In the genomic region with DNA sequence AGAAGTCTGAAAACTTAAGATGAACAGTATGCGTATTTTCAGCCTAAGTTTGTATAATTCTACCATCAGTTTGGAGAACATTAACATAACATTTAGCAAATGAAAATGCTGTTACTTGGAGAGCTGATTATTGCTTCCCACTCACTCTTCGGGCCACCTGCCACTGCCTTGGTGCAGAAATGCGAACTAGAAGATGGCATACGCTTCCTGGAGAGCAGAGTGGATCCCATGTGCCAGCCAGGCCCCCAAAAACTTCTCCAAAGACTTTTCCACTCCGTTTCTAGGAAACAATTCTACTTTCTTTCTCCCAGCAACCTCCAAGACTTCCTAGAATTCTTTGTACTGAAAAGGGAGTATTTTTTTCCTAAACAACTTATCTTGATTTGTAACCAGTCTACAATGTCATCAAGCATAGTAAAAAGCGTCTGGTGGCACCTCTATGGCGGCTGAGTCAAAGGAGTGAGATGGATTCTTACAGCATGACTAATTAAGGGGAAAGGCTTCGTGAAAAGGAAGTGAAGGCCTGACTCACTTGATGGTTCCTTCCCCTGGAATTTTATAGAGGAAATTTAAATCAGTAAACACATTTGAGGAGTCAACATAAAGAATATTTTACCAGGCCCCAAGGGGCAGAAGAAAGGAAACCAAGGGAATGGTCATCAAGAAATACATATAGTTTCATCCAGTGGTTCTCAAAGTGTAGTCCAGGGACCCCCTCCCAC, we compare ENCODE assay signal across 11 cellular contexts. TPM values are rescaled to one million over a fixed set of nuclear protein-coding genes. Genes with fewer than 3 reads are reported as not detected.
DNase-seq lines count a peak whose midpoint lies in the region; ATAC-seq and TF ChIP-seq lines count a peak whose summit lies in the region.
"Had no signal": no experiment of that assay in that cellular context is flagged by ENCODE, and none has a peak within 500 bp of the region (broad histone marks: within the 10 kb centered on the region; RNA-seq: fewer than 3 reads in every experiment).

No MANE protein-coding gene starts in this region.

- H3K27ac ChIP-seq in right cardiac atrium (ENCODE audit: low read length) (peak overlapping the region; percentile 85), stomach (peak overlapping the region in 4 of 5 donors; percentile 23 to 78 (median 58)), suprapubic skin (no peak overlapping the region)
- no peak overlapping the region for H3K27ac ChIP-seq in effector memory CD4-positive, alpha-beta T cell (ENCODE audit: insufficient read depth, low read length, poor library complexity, severe bottlenecking)

- no peaks in the 10 kb centered on the region for H3K9me3 ChIP-seq in right cardiac atrium (ENCODE audit: control insufficient read depth, low read length)
- no peaks in the 10 kb centered on the region for H3K9me3 ChIP-seq in stomach
- H3K9me3 ChIP-seq in suprapubic skin, result no peaks in the 10 kb centered on the region
- H3K9me3 ChIP-seq in effector memory CD4-positive, alpha-beta T cell (ENCODE audit: control insufficient read depth, low read length), result no peaks in the 10 kb centered on the region

- peak; percentile 80 to 95 for ATAC-seq in right cardiac atrium
- no peak for ATAC-seq in HG02642 (IDR thresholded peaks at IDR 0.05; ENCODE audit: poor library complexity, unreplicated experiment)
- no peak for ATAC-seq in GM21423 (IDR thresholded peaks at IDR 0.05; ENCODE audit: unreplicated experiment)

- TF ChIP-seq EP300 in stomach (IDR thresholded peaks at IDR 0.05) (no peak), suprapubic skin (IDR thresholded peaks at IDR 0.05) (no peak)

- H3K36me3 ChIP-seq in stomach, result peaks cover 0 to 14% (median 9%) of the 10 kb centered on the region in 4 donors
- H3K36me3 ChIP-seq in suprapubic skin, result peaks cover 6% of the 10 kb centered on the region
- H3K36me3 ChIP-seq in effector memory CD4-positive, alpha-beta T cell (ENCODE audit: control insufficient read depth, insufficient read depth, low read length), result no peaks in the 10 kb centered on the region

- TF ChIP-seq POLR2A in stomach (IDR thresholded peaks at IDR 0.05) (no peak), suprapubic skin (IDR thresholded peaks at IDR 0.05) (no peak)

- intact Hi-C loops in right cardiac atrium (cut with DNase I) (no loop called here), stomach (cut with DNase I; ENCODE audit: low total_unique reads) (no loop called here)

- H3K4me3 ChIP-seq in right cardiac atrium (ENCODE audit: low read length), result no peak overlapping the region
- H3K4me3 ChIP-seq in stomach, result no peak overlapping the region
- H3K4me3 ChIP-seq in suprapubic skin, result no peak overlapping the region
- no peak overlapping the region for H3K4me3 ChIP-seq in effector memory CD4-positive, alpha-beta T cell (ENCODE audit: insufficient read depth, low read depth, low read length, poor library complexity, severe bottlenecking)
- H3K4me3 ChIP-seq: skin epidermis had no signal

- WGBS in right cardiac atrium, result 71% methylated on average over 8 of the region's 8 CpGs
- 67 to 74% (median 69%) methylated on average over 8 of the region's 8 CpGs for WGBS in stomach, 5 donors
- WGBS in suprapubic skin, result 67% methylated on average over 8 of the region's 8 CpGs

- TF ChIP-seq CTCF in stomach (IDR thresholded peaks at IDR 0.05) (no peak), suprapubic skin (IDR thresholded peaks at IDR 0.05) (no peak)

- H3K27me3 ChIP-seq in right cardiac atrium (ENCODE audit: control insufficient read depth, insufficient read depth), result no peaks in the 10 kb centered on the region
- H3K27me3 ChIP-seq in stomach, result no peaks in the 10 kb centered on the region
- no peaks in the 10 kb centered on the region for H3K27me3 ChIP-seq in suprapubic skin
- H3K27me3 ChIP-seq in effector memory CD4-positive, alpha-beta T cell (replicated peaks; ENCODE audit: control insufficient read depth, insufficient read depth, low read length, poor library complexity, severe bottlenecking), result no peaks in the 10 kb centered on the region

- DNase-seq in HK-2 (ENCODE audit: unreplicated experiment), result peak; percentile 51
- DNase-seq in amniotic epithelial cell (ENCODE audit: low read depth), result peak; percentile 86
- DNase-seq in right cardiac atrium, result no peak
- no peak for DNase-seq in stomach
- no peak for DNase-seq in suprapubic skin (ENCODE audit: low spot score in 2 of 2)
- no peak for DNase-seq in effector memory CD4-positive, alpha-beta T cell
- DNase-seq: activated naive CD4-positive, alpha-beta T cell; NCI-H748 treated with DMSO at 0.1 percent for 48 hours had no signal

- H3K4me1 ChIP-seq in right cardiac atrium (ENCODE audit: control insufficient read depth, insufficient read depth, low read length) (no peaks in the 10 kb centered on the region), stomach (peaks cover 10 to 37% (median 18%) of the 10 kb centered on the region in 4 donors), suprapubic skin (peaks cover 18% of the 10 kb centered on the region)
- no peaks in the 10 kb centered on the region for H3K4me1 ChIP-seq in effector memory CD4-positive, alpha-beta T cell (ENCODE audit: control insufficient read depth, insufficient read depth, low read length, poor library complexity, severe bottlenecking)

RNA-seq across cellular contexts. Expression of a gene that starts 36.6 kb away (rescaled TPM):
- total RNA-seq in right cardiac atrium, result 10 to 100 TPM; 50.2 to 65.6 (median 58.0) TPM
- polyA plus RNA-seq in right cardiac atrium, result 52.3 TPM
- 10 to 100 TPM; 17.7 to 100.0 (median 25.4) TPM for total RNA-seq in stomach
- 10 to 100 TPM; 22.0 to 29.8 (median 26.1) TPM for polyA plus RNA-seq in stomach
- 10 to 100 TPM; 15.2 to 25.1 (median 17.7) TPM for total RNA-seq in suprapubic skin

Comparison
In these comparisons a context has a peak if more than half of its experiments do, and no peak if none do; other contexts are left out.
1. DNase-seq: peak in HK-2 (single experiment) and amniotic epithelial cell (single experiment); none in right cardiac atrium (0 of 3), stomach (single experiment), suprapubic skin (0 of 2) and effector memory CD4-positive, alpha-beta T cell (0 of 3).
2. ATAC-seq: peak in right cardiac atrium (2 of 2); none in HG02642 (single experiment) and GM21423 (single experiment).
3. H3K27ac ChIP-seq: peak in right cardiac atrium (single experiment) and stomach (4 of 5); none in suprapubic skin (single experiment) and effector memory CD4-positive, alpha-beta T cell (single experiment).